ENCODE assay signal across 34 cellular contexts in the genomic region with DNA sequence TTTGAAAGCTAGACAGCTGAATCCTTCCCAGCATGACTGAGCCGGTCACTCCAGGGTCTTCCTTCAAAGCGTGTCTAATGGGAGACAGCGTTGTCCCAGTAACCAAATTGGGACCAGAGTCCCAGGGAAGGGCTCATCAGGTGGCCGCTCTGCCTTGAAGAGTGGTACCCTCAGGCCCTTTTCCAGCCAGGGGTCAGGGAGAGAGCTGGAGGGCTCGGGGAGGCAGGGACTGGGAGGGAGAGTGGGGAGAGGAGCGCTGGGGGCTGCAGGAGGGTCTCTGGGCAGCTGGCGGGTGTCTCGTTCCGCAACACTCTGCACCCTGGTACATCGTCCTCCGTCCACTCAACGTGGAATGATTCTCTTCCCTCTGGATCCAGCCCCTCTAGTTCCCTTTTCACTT. TPM values are rescaled to one million over a fixed set of nuclear protein-coding genes. Genes with fewer than 3 reads are reported as not detected.
DNase-seq lines count a peak whose midpoint lies in the region; ATAC-seq and TF ChIP-seq lines count a peak whose summit lies in the region.
"Had no signal": no experiment of that assay in that cellular context is flagged by ENCODE, and none has a peak within 500 bp of the region (broad histone marks: within the 10 kb centered on the region; RNA-seq: fewer than 3 reads in every experiment).

No MANE protein-coding gene starts in this region.

- H4K20me1 ChIP-seq in SK-N-SH (ENCODE audit: insufficient read depth) = no peaks in the 10 kb centered on the region

- H3K4me1 ChIP-seq in SK-N-SH (ENCODE audit: control insufficient read depth in 1 of 2, insufficient read depth in 2 of 2, low read depth in 1 of 2, low read length in 1 of 2) (peaks cover 0 to 65% of the 10 kb centered on the region in 2 experiments; a peak in 2 of 4 replicates), lung (ENCODE audit: control insufficient read depth in 2 of 2, insufficient read depth in 2 of 2, low read length in 2 of 2) (no peaks in the 10 kb centered on the region), sigmoid colon (peaks cover 0 to 17% (median 7%) of the 10 kb centered on the region in 4 donors)
- H3K4me1 ChIP-seq: ascending aorta, SJSA1 had no signal

- no peaks in the 10 kb centered on the region for H3F3A ChIP-seq in SK-N-SH (replicated peaks; ENCODE audit: insufficient read depth)

- intact Hi-C loops in sigmoid colon (cut with DNase I) = no loop called here

- no peaks in the 10 kb centered on the region for H3K79me2 ChIP-seq in SK-N-SH (ENCODE audit: insufficient read depth)

- ATAC-seq in SK-N-SH treated with all-trans-retinoic acid at 6 μM for 48 hours (no peak), lung (ENCODE audit: insufficient read depth, low FRiP score) (peak; percentile 7)
- no peak for ATAC-seq in activated naive CD4-positive, alpha-beta T cell treated with anti-CD3 and anti-CD28 coated beads, Interleukin-2, amount 50 U/mL, for 72 hours
- ATAC-seq: activated CD4-positive, alpha-beta T cell treated with anti-CD3 and anti-CD28 coated beads for 36 hours; activated T-helper 17 cell treated with anti-CD3 and anti-CD28 coated beads, Interleukin-2, amount 50 U/mL, for 72 hours; left lobe of liver; natural killer cell had no signal

- TF ChIP-seq EP300 in SK-N-SH (IDR thresholded peaks at IDR 0.05; ENCODE audit: borderline replicate concordance in 1 of 2, low read depth in 1 of 2, low read length in 1 of 2) = no peak
- no peak for TF ChIP-seq EP300 in sigmoid colon (IDR thresholded peaks at IDR 0.05)

- no peak overlapping the region for H2AFZ ChIP-seq in SK-N-SH (ENCODE audit: low read depth)

- H3K27ac ChIP-seq in SK-N-SH (ENCODE audit: low read depth in 2 of 2, low read length in 1 of 2) (peak overlapping the region in 1 of 2 experiments; percentile 99; a peak in 2 of 4 replicates), lung (ENCODE audit: low read depth in 1 of 2, low read length in 1 of 2) (no peak overlapping the region), sigmoid colon (no peak overlapping the region)
- H3K27ac ChIP-seq: 22Rv1, ascending aorta, HL-60, SJSA1, stomach, transverse colon had no signal

- H3K9ac ChIP-seq in SK-N-SH = no peak overlapping the region

- DNase-seq in SK-N-SH (peak; percentile 44), ecto neural progenitor cell (ENCODE audit: low spot score) (peak; percentile 50), lung (ENCODE audit: low spot score) (no peak), sigmoid colon (peak; percentile 54), GM19240 (ENCODE audit: insufficient read length, low spot score) (no peak), RKO (ENCODE audit: low spot score) (no peak)
- no peak for DNase-seq in activated naive CD4-positive, alpha-beta T cell treated with anti-CD3 and anti-CD28 coated beads, Interleukin-2, amount 50 U/mL, for 72 hours (ENCODE audit: low spot score in 2 of 2)
- DNase-seq: activated CD4-positive, alpha-beta T cell treated with anti-CD3 and anti-CD28 coated beads for 36 hours; activated naive CD8-positive, alpha-beta T cell treated with anti-CD3 and anti-CD28 coated beads for 36 hours; caudate nucleus; CD8-positive, alpha-beta memory T cell; dermis blood vessel endothelial cell; DMS153; immature natural killer cell; IMR-90; midbrain; natural killer cell; NCI-H1048; NCI-H187; NCI-H2171 treated with DMSO at 0.1 percent for 48 hours; NCI-H526 treated with DMSO at 0.1 percent for 48 hours; stimulated activated CD8-positive, alpha-beta memory T cell treated with anti-CD3 and anti-CD28 coated beads, Interleukin-4, amount 100 ng/mL, for 48 hours; stomach; transverse colon had no signal

- peak overlapping the region in 1 of 2 experiments; percentile 48; a peak in 1 of 4 replicates for H3K4me3 ChIP-seq in SK-N-SH (ENCODE audit: low read depth in 2 of 2, low read length in 1 of 2)
- no peak overlapping the region for H3K4me3 ChIP-seq in lung
- no peak overlapping the region for H3K4me3 ChIP-seq in sigmoid colon
- H3K4me3 ChIP-seq: ascending aorta, SJSA1, stomach, transverse colon had no signal

- H3K36me3 Mint-ChIP-seq in activated naive CD4-positive, alpha-beta T cell treated with anti-CD3 and anti-CD28 coated beads, Interleukin-2, amount 50 U/mL, for 72 hours = no peaks in the 10 kb centered on the region
- H3K36me3 Mint-ChIP-seq: activated naive CD8-positive, alpha-beta T cell treated with anti-CD3 and anti-CD28 coated beads for 36 hours; CD8-positive, alpha-beta memory T cell; immature natural killer cell; natural killer cell had no signal

- no peak for TF ChIP-seq RAD21 in SK-N-SH (IDR thresholded peaks at IDR 0.05; ENCODE audit: low read length)

- no peak overlapping the region for H3K27ac Mint-ChIP-seq in activated naive CD4-positive, alpha-beta T cell treated with anti-CD3 and anti-CD28 coated beads, Interleukin-2, amount 50 U/mL, for 72 hours
- H3K27ac Mint-ChIP-seq: activated CD4-positive, alpha-beta T cell treated with anti-CD3 and anti-CD28 coated beads for 36 hours; activated naive CD8-positive, alpha-beta T cell treated with anti-CD3 and anti-CD28 coated beads for 36 hours; activated T-helper 17 cell treated with anti-CD3 and anti-CD28 coated beads, Interleukin-2, amount 50 U/mL, for 72 hours; immature natural killer cell; natural killer cell; T-helper 1 cell treated with Interleukin-12 subunit alpha and Interleukin-12 subunit beta and Interleukin-4 antibody, amounts not matched to agents 30 μg/mL and 1 μg/mL, for 36 hours had no signal

- CTCF ChIA-PET in SK-N-SH (lab: Yijun Ruan, JAX) = interaction anchor here (0.6 to 4.4 kb wide), 22 partner anchors 12 to 759 kb away, joined by 3 to 76 read pairs (median 4); no protein-coding TSS in a partner anchor

- TF ChIP-seq CTCF in SK-N-SH (IDR thresholded peaks at IDR 0.05) (no peak), lung (IDR thresholded peaks at IDR 0.05; ENCODE audit: control extremely low read depth, extremely low read depth) (no peak), sigmoid colon (IDR thresholded peaks at IDR 0.05) (no peak)

- H3K4me2 ChIP-seq in SK-N-SH = no peak overlapping the region

- WGBS in SK-N-SH (ENCODE audit: low lambda C conversion rate) = 79% methylated on average over 10 of the region's 12 CpGs
- WGBS in lung, 2 donors = 69 to 80% methylated on average over 12 of the region's 12 CpGs
- WGBS in sigmoid colon, 2 donors = 75 to 86% methylated on average over 12 of the region's 12 CpGs

- no peaks in the 10 kb centered on the region for H3K9me2 ChIP-seq in SK-N-SH

- no peak for TF ChIP-seq POLR2A in sigmoid colon (IDR thresholded peaks at IDR 0.05)

- H3K36me3 ChIP-seq in SK-N-SH (replicated peaks in 1 of 2; ENCODE audit: control insufficient read depth in 1 of 2, insufficient read depth in 2 of 2, low read length in 1 of 2) (no peaks in the 10 kb centered on the region), lung (ENCODE audit: control insufficient read depth in 2 of 2, insufficient read depth in 2 of 2, low read length in 2 of 2) (no peaks in the 10 kb centered on the region), sigmoid colon (no peaks in the 10 kb centered on the region)
- H3K36me3 ChIP-seq: ascending aorta, transverse colon had no signal

- H3K9me3 Mint-ChIP-seq in activated naive CD4-positive, alpha-beta T cell treated with anti-CD3 and anti-CD28 coated beads, Interleukin-2, amount 50 U/mL, for 72 hours = no peaks in the 10 kb centered on the region
- H3K9me3 Mint-ChIP-seq: activated naive CD8-positive, alpha-beta T cell treated with anti-CD3 and anti-CD28 coated beads for 36 hours; activated T-helper 17 cell treated with anti-CD3 and anti-CD28 coated beads, Interleukin-2, amount 50 U/mL, for 72 hours; natural killer cell; T-helper 1 cell treated with Interleukin-12 subunit alpha and Interleukin-12 subunit beta and Interleukin-4 antibody, amounts not matched to agents 30 μg/mL and 1 μg/mL, for 36 hours had no signal

- POLR2A ChIA-PET in SK-N-SH (lab: Yijun Ruan, JAX) = interaction anchor here (0.6 to 5.6 kb wide), 15 partner anchors 105 to 481 kb away, joined by 3 to 46 read pairs (median 5); no protein-coding TSS in a partner anchor

- no peaks in the 10 kb centered on the region for H3K9me3 ChIP-seq in SK-N-SH
- peaks cover 0 to 11% of the 10 kb centered on the region in 2 donors for H3K9me3 ChIP-seq in lung (ENCODE audit: control insufficient read depth in 2 of 2, insufficient read depth in 1 of 2, low read length in 1 of 2)
- H3K9me3 ChIP-seq in sigmoid colon = no peaks in the 10 kb centered on the region
- H3K9me3 ChIP-seq: ascending aorta, SJSA1, stomach, transverse colon had no signal

- peaks cover 6% of the 10 kb centered on the region; the same call in 1 of the 2 replicates for H3K27me3 ChIP-seq in SK-N-SH (ENCODE audit: insufficient read depth)
- no peaks in the 10 kb centered on the region for H3K27me3 ChIP-seq in lung (ENCODE audit: control insufficient read depth, insufficient read depth)
- peaks cover 4 to 73% (median 44%) of the 10 kb centered on the region in 3 donors for H3K27me3 ChIP-seq in sigmoid colon
- H3K27me3 ChIP-seq: ascending aorta, SJSA1 had no signal

TF ChIP-seq in SK-N-SH, 30 proteins besides CTCF, POLR2A, EP300 and RAD21:
- TF ChIP-seq GATA2 (CRISPR knock-in tag; IDR thresholded peaks at IDR 0.05) = 0 out of 2 replicates have a peak, but pooled peaks have one; percentile 7
- TF ChIP-seq MXI1 (IDR thresholded peaks at IDR 0.05; ENCODE audit: low read depth, low read length) = no peak

TF ChIP-seq in SK-N-SH treated with all-trans-retinoic acid at 6 μM for 48 hours, 23 proteins besides CTCF, POLR2A, EP300 and RAD21 (continues in another document):
- TF ChIP-seq ESRRG (CRISPR knock-in tag; IDR thresholded peaks at IDR 0.05) (no peak), ISL1 (CRISPR knock-in tag; IDR thresholded peaks at IDR 0.05) (no peak), ZNF70 (CRISPR knock-in tag; IDR thresholded peaks at IDR 0.05) (no peak)
- TF ChIP-seq, protein P1, sequence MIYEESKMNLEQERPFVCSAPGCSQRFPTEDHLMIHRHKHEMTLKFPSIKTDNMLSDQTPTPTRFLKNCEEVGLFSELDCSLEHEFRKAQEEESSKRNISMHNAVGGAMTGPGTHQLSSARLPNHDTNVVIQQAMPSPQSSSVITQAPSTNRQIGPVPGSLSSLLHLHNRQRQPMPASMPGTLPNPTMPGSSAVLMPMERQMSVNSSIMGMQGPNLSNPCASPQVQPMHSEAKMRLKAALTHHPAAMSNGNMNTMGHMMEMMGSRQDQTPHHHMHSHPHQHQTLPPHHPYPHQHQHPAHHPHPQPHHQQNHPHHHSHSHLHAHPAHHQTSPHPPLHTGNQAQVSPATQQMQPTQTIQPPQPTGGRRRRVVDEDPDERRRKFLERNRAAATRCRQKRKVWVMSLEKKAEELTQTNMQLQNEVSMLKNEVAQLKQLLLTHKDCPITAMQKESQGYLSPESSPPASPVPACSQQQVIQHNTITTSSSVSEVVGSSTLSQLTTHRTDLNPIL (CRISPR knock-in tag; IDR thresholded peaks at IDR 0.05; ENCODE audit: low read depth) = no peak

RNA-seq across cellular contexts. Expression of gene RTL1, which starts 1.6 kb away (rescaled TPM):
- 0.05 and 0.07 TPM in 2 replicates for polyA plus RNA-seq in SK-N-SH (2012; rRNA removed)
- 0.06 and 0.09 TPM in 2 replicates for polyA plus RNA-seq in SK-N-SH (2012; cell fraction: cytosol; rRNA removed)
- polyA plus RNA-seq in SK-N-SH (2012; cell fraction: nucleus; rRNA removed) = 0.01 and 0.02 TPM in 2 replicates
- under 1 TPM in 1 of 2 donors, not detected in 1; 0.09 TPM for total RNA-seq in lung
- polyA plus RNA-seq in lung = under 1 TPM in 1 of 2 donors, not detected in 1; 0.02 TPM
- not detected for total RNA-seq in sigmoid colon
- polyA plus RNA-seq in sigmoid colon = not detected
- total RNA-seq in activated naive CD4-positive, alpha-beta T cell treated with anti-CD3 and anti-CD28 coated beads, Interleukin-2, amount 50 U/mL, for 72 hours = not detected
- total RNA-seq: activated CD4-positive, alpha-beta T cell treated with anti-CD3 and anti-CD28 coated beads for 36 hours; activated naive CD8-positive, alpha-beta T cell treated with anti-CD3 and anti-CD28 coated beads for 36 hours; activated T-helper 17 cell treated with anti-CD3 and anti-CD28 coated beads, Interleukin-2, amount 50 U/mL, for 72 hours; ascending aorta; CD8-positive, alpha-beta memory T cell; dermis blood vessel endothelial cell; G401; IMR-90; left lobe of liver; natural killer cell; posterior vena cava; SJSA1; stomach; transverse colon had no signal
- polyA plus RNA-seq: CD8-positive, alpha-beta memory T cell; immature natural killer cell; IMR-90; stomach had no signal

Comparison
In these comparisons a context has a peak if more than half of its experiments do, and no peak if none do; other contexts are left out.
1. DNase-seq: peak in SK-N-SH (single experiment), ecto neural progenitor cell (single experiment) and sigmoid colon (single experiment); none in lung (single experiment), GM19240 (single experiment), activated naive CD4-positive, alpha-beta T cell treated with anti-CD3 and anti-CD28 coated beads, Interleukin-2, amount 50 U/mL, for 72 hours (0 of 2) and RKO (single experiment).